33 cellular contexts compared by ENCODE assay signal in genomic region chr19:28416245-28416644, GRCh38.
"Had no signal": no experiment of that assay in that cellular context is flagged by ENCODE, and none has a peak within 500 bp of the region (broad histone marks: within the 10 kb centered on the region; RNA-seq: fewer than 3 reads in every experiment).

No MANE protein-coding gene starts in this region.

- H3K27ac ChIP-seq: adrenal gland, ascending aorta, body of pancreas, brain microvascular endothelial cell, breast epithelium, cardiac muscle cell had no signal

- H3K36me3 ChIP-seq: adrenal gland, ascending aorta, brain microvascular endothelial cell, breast epithelium, cardiac muscle cell had no signal

- ATAC-seq: activated naive CD4-positive, alpha-beta T cell treated with anti-CD3 and anti-CD28 coated beads, Interleukin-2, amount 50 U/mL, for 72 hours; activated naive CD8-positive, alpha-beta T cell treated with anti-CD3 and anti-CD28 coated beads, Interleukin-2, amount 50 U/mL, for 24 hours; activated T-cell treated with anti-CD3 and anti-CD28 coated beads, Interleukin-2, amount 50 U/mL, for 4 hours; activated T-cell treated with anti-CD3 and anti-CD28 coated beads, Interleukin-2, amount 50 U/mL, for 72 hours; activated T-helper 17 cell treated with anti-CD3 and anti-CD28 coated beads, Interleukin-2, amount 50 U/mL, for 72 hours; body of pancreas had no signal

- H3K9me3 ChIP-seq: adrenal gland, ascending aorta, body of pancreas had no signal

- DNase-seq: activated effector memory CD4-positive, alpha-beta T cell treated with anti-CD3 and anti-CD28 coated beads, Interleukin-2, amount 50 U/mL, for 16 hours; activated effector memory CD4-positive, alpha-beta T cell treated with Interleukin-2 at 50 U/mL for 16 hours; activated gamma-delta T cell; activated gamma-delta T cell treated with Interleukin-2 at 50 U/mL for 16 hours; activated naive CD4-positive, alpha-beta T cell; activated naive CD4-positive, alpha-beta T cell treated with anti-CD3 and anti-CD28 coated beads for 36 hours; activated naive CD4-positive, alpha-beta T cell treated with anti-CD3 and anti-CD28 coated beads, Interleukin-2, amount 10 ng/mL, durations not matched to agents 7 days and 5 days; activated naive CD4-positive, alpha-beta T cell treated with anti-CD3 and anti-CD28 coated beads, Interleukin-2, amount 50 U/mL, for 16 hours; activated naive CD4-positive, alpha-beta T cell treated with Interleukin-2 at 50 U/mL for 16 hours; activated naive CD8-positive, alpha-beta T cell treated with anti-CD3 and anti-CD28 coated beads for 36 hours; activated naive CD8-positive, alpha-beta T cell treated with anti-CD3 and anti-CD28 coated beads, Interleukin-2, amount 10 ng/mL, durations not matched to agents 7 days and 5 days; activated naive CD8-positive, alpha-beta T cell treated with anti-CD3 and anti-CD28 coated beads, Interleukin-2, amount 50 U/mL, for 24 hours; activated T-cell treated with anti-CD3 and anti-CD28 coated beads, Interleukin-2, amount 50 U/mL, for 24 hours; activated T-cell treated with anti-CD3 and anti-CD28 coated beads, Interleukin-2, amount 50 U/mL, for 4 hours; activated T-cell treated with anti-CD3 and anti-CD28 coated beads, Interleukin-2, amount 50 U/mL, for 48 hours; activated T-cell treated with anti-CD3 and anti-CD28 coated beads, Interleukin-2, amount 50 U/mL, for 72 hours; adrenal gland; amniotic stem cell; amygdala; anterior cingulate cortex; aorta; body of pancreas; brain microvascular endothelial cell; caudate nucleus; central memory CD4-positive, alpha-beta T cell; cerebellar nuclear complex had no signal

- H3K4me3 ChIP-seq: adrenal gland, ascending aorta, body of pancreas, breast epithelium, cardiac muscle cell had no signal

- H3K4me1 ChIP-seq: adrenal gland, ascending aorta, body of pancreas, breast epithelium had no signal

- FAIRE-seq: astrocyte, bronchial epithelial cell had no signal
